In the genomic region with DNA sequence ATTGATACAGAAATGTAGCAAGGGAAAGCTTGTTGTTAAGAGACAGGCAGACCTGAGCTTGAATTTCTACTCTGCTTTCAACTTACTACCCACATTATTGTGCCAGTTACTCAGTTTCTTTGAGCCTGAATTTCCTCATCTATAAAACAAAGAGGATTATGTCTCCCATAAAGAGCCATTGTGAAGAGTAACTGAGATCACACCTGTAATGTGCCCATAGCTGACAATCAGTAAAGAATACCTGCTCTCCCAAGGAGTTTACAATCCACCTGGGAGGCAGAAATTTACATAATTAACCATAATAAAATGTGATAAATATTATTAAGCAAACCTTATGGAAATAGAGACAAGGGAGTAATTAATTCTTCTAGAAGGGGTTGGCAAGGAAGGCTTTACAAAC, we compare ENCODE assay signal across 20 cellular contexts.
DNase-seq lines count a peak whose midpoint lies in the region; ATAC-seq, FAIRE-seq and TF ChIP-seq lines count a peak whose summit lies in the region.
"Had no signal": no experiment of that assay in that cellular context is flagged by ENCODE, and none has a peak within 500 bp of the region (broad histone marks: within the 10 kb centered on the region; RNA-seq: fewer than 3 reads in every experiment).

No MANE protein-coding gene starts in this region.

- TF ChIP-seq CTCF in body of pancreas (IDR thresholded peaks at IDR 0.05) (no peak), pancreas (IDR thresholded peaks at IDR 0.05) (no peak), natural killer cell (IDR thresholded peaks at IDR 0.05) (no peak)

- no peaks in the 10 kb centered on the region for H3K4me1 Mint-ChIP-seq in natural killer cell
- H3K4me1 Mint-ChIP-seq in naive thymus-derived CD4-positive, alpha-beta T cell: no peaks in the 10 kb centered on the region
- H3K4me1 Mint-ChIP-seq: B cell, IgD-negative memory B cell had no signal

- H3K36me3 Mint-ChIP-seq in natural killer cell: no peaks in the 10 kb centered on the region
- H3K36me3 Mint-ChIP-seq in naive thymus-derived CD4-positive, alpha-beta T cell: no peaks in the 10 kb centered on the region
- H3K36me3 Mint-ChIP-seq: CD8-positive, alpha-beta T cell; IgD-negative memory B cell had no signal

- no peak for TF ChIP-seq POLR2A in body of pancreas (IDR thresholded peaks at IDR 0.05)

- H3K9me3 Mint-ChIP-seq in natural killer cell: peaks cover 7 to 9% of the 10 kb centered on the region in 2 donors
- H3K9me3 Mint-ChIP-seq in naive thymus-derived CD4-positive, alpha-beta T cell: peaks cover 0 to 20% (median 3%) of the 10 kb centered on the region in 11 donors

- no peak overlapping the region for H3K27ac Mint-ChIP-seq in natural killer cell
- H3K27ac Mint-ChIP-seq in naive thymus-derived CD4-positive, alpha-beta T cell: no peak overlapping the region
- H3K27ac Mint-ChIP-seq: B cell; CD8-positive, alpha-beta T cell; IgD-negative memory B cell had no signal

- peak overlapping the region; percentile 14; the same call in 1 of the 2 replicates for H3K4me3 ChIP-seq in HUES48 (ENCODE audit: low read depth, low read length)
- H3K4me3 ChIP-seq in body of pancreas: no peak overlapping the region
- no peak overlapping the region for H3K4me3 ChIP-seq in pancreas
- H3K4me3 ChIP-seq in naive thymus-derived CD4-positive, alpha-beta T cell (ENCODE audit: low read length): no peak overlapping the region
- H3K4me3 ChIP-seq: BLaER1 treated with 17β-estradiol and CSF1 and Interleukin-3, amounts not matched to agents 10 nM and 100 nM; GM23248 had no signal

- H3K9ac ChIP-seq in HUES48 (ENCODE audit: low read depth, low read length): no peak overlapping the region
- H3K9ac ChIP-seq: BLaER1 treated with 17β-estradiol and CSF1 and Interleukin-3, amounts not matched to agents 10 nM and 100 nM; GM23248 had no signal

- H3K9me3 ChIP-seq in HUES48 (ENCODE audit: control insufficient read depth, insufficient read depth, low read length) (no peaks in the 10 kb centered on the region), body of pancreas (no peaks in the 10 kb centered on the region), pancreas (no peaks in the 10 kb centered on the region)
- H3K9me3 ChIP-seq in naive thymus-derived CD4-positive, alpha-beta T cell (ENCODE audit: control insufficient read depth in 2 of 3, low read length in 3 of 3): no peaks in the 10 kb centered on the region
- H3K9me3 ChIP-seq: BLaER1 treated with 17β-estradiol and CSF1 and Interleukin-3, amounts not matched to agents 10 nM and 100 nM had no signal

- peaks cover 84% of the 10 kb centered on the region for H3K27me3 ChIP-seq in HUES48 (ENCODE audit: control insufficient read depth, insufficient read depth, low read length)
- H3K27me3 ChIP-seq in body of pancreas: no peaks in the 10 kb centered on the region
- H3K27me3 ChIP-seq in pancreas: no peaks in the 10 kb centered on the region
- no peaks in the 10 kb centered on the region for H3K27me3 ChIP-seq in naive thymus-derived CD4-positive, alpha-beta T cell (ENCODE audit: control insufficient read depth in 2 of 2, insufficient read depth in 2 of 2, low read length in 2 of 2)
- H3K27me3 ChIP-seq: BLaER1 treated with 17β-estradiol and CSF1 and Interleukin-3, amounts not matched to agents 10 nM and 100 nM had no signal

- peaks cover 44% of the 10 kb centered on the region for H3K4me1 ChIP-seq in HUES48 (ENCODE audit: control insufficient read depth, insufficient read depth, low read length)
- no peaks in the 10 kb centered on the region for H3K4me1 ChIP-seq in body of pancreas
- H3K4me1 ChIP-seq in pancreas: peaks cover 0 to 3% (median 0%) of the 10 kb centered on the region in 3 donors
- no peaks in the 10 kb centered on the region for H3K4me1 ChIP-seq in naive thymus-derived CD4-positive, alpha-beta T cell (ENCODE audit: control insufficient read depth in 2 of 2, insufficient read depth in 2 of 2, low read length in 2 of 2)
- H3K4me1 ChIP-seq: BLaER1 treated with 17β-estradiol and CSF1 and Interleukin-3, amounts not matched to agents 10 nM and 100 nM had no signal

- FAIRE-seq in pancreas (lab: Jason Lieb, UNC): no peak
- FAIRE-seq: G401.6, GM12891, GM19239, H54, HepG2, HTR-8/SVneo had no signal

- no peak overlapping the region for H3K4me3 Mint-ChIP-seq in natural killer cell
- H3K4me3 Mint-ChIP-seq in naive thymus-derived CD4-positive, alpha-beta T cell: no peak overlapping the region
- H3K4me3 Mint-ChIP-seq: B cell; CD8-positive, alpha-beta T cell; IgD-negative memory B cell had no signal

- POLR2A ChIA-PET in naive thymus-derived CD4-positive, alpha-beta T cell (lab: Charles Lee): no interaction called here

- H3K27ac ChIP-seq in HUES48 (ENCODE audit: low read depth, low read length) (peak overlapping the region; percentile 51), body of pancreas (no peak overlapping the region), pancreas (peak overlapping the region in 1 of 4 donors; percentile 44)
- H3K27ac ChIP-seq in naive thymus-derived CD4-positive, alpha-beta T cell (ENCODE audit: low read depth, low read length): no peak overlapping the region
- H3K27ac ChIP-seq: BLaER1 treated with 17β-estradiol and CSF1 and Interleukin-3, amounts not matched to agents 10 nM and 100 nM; GM23248 had no signal

- H3K27me3 Mint-ChIP-seq in natural killer cell (ENCODE audit: low read depth in 2 of 2): no peaks in the 10 kb centered on the region
- H3K27me3 Mint-ChIP-seq in naive thymus-derived CD4-positive, alpha-beta T cell: peaks cover 0 to 8% (median 5%) of the 10 kb centered on the region in 5 donors
- H3K27me3 Mint-ChIP-seq: IgD-negative memory B cell had no signal

- peak; percentile 94 for DNase-seq in NCI-H526 treated with DMSO at 0.1 percent for 48 hours (lab: John Stamatoyannopoulos, UW)
- no peak for DNase-seq in body of pancreas
- no peak for DNase-seq in pancreas
- DNase-seq in NCI-H2107 treated with DMSO at 0.1 percent for 48 hours (lab: John Stamatoyannopoulos, UW; ENCODE audit: unreplicated experiment): no peak
- no peak for DNase-seq in natural killer cell
- no peak for DNase-seq in naive thymus-derived CD4-positive, alpha-beta T cell
- DNase-seq: Calu3; CD8-positive, alpha-beta T cell; GM23248; HCEC 1CT had no signal

- CTCF ChIA-PET in naive thymus-derived CD4-positive, alpha-beta T cell (lab: Charles Lee): no interaction called here

- intact Hi-C loops in body of pancreas (cut with DNase I): no loop called here
- intact Hi-C loops in pancreas (cut with DNase I): no loop called here
- intact Hi-C loops in natural killer cell (cut with micrococcal nuclease): no loop called here
- intact Hi-C loops in naive thymus-derived CD4-positive, alpha-beta T cell (cut with micrococcal nuclease): no loop called here

- ATAC-seq in body of pancreas (peak; percentile 64), pancreas (peak; percentile 18 to 67 (median 46)), natural killer cell (no peak)
- ATAC-seq in naive thymus-derived CD4-positive, alpha-beta T cell: no peak
- ATAC-seq: CD8-positive, alpha-beta T cell; HepG2 had no signal

- no peaks in the 10 kb centered on the region for H3K36me3 ChIP-seq in HUES48 (ENCODE audit: control insufficient read depth, insufficient read depth, low read length)
- H3K36me3 ChIP-seq in body of pancreas (replicated peaks in 1 of 2; ENCODE audit: insufficient read depth in 1 of 2, low read depth in 2 of 2): no peaks in the 10 kb centered on the region
- H3K36me3 ChIP-seq in pancreas: no peaks in the 10 kb centered on the region
- no peaks in the 10 kb centered on the region for H3K36me3 ChIP-seq in naive thymus-derived CD4-positive, alpha-beta T cell (ENCODE audit: control insufficient read depth in 2 of 3, insufficient read depth in 3 of 3, low read length in 3 of 3)
- H3K36me3 ChIP-seq: BLaER1 treated with 17β-estradiol and CSF1 and Interleukin-3, amounts not matched to agents 10 nM and 100 nM had no signal

Comparison
In these comparisons a context has a peak if more than half of its experiments do, and no peak if none do; other contexts are left out.
1. ATAC-seq: peak in body of pancreas (single experiment) and pancreas (4 of 4); none in natural killer cell (0 of 3) and naive thymus-derived CD4-positive, alpha-beta T cell (single experiment).